1 cellular context compared by ENCODE assay signal in the genomic region with DNA sequence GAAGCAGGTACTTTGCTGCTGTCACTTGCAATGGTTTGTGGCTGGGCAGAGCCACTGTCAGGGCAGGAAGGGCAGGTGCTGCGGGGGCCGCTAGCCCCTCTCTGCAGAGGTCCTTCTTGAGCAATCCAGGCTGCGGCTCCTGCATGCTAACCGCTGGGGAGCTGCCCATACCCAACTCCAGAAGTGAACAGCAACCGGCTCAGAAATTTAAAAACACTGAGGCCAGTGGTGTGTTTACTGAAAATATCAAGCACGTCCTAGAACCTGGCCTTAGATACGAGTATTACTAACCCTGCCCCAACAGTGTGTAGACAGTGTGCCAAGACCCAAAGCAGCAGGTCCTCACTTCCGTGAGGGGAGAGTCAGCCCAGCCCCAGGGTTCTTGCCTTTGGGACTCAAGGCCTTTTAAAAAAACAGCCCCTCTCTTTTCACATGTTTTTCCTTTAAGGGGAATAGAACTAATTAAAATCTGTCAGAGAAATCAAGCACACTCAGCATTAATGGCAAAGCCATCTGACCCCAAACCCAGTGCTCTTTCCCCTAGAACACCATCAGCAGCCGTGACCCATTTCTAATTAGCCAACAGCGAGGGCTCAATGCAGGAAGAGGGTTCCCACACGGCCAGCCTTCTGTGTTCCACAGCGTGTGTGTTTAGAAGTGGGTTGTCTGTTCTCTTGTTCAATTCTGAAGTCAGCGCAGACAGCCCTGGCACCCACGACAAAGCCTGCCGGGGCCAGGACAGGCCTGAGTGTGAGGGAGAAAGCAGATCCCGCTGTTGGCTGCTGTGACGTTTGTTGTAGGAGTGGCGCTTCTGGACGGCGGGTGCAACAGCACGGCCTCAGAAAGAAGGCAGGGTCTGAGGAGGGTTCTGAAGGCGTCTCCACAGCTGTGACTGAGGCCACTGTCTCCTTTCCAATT.
TF ChIP-seq lines count a peak whose summit lies in the region.

No MANE protein-coding gene starts in this region.

TF ChIP-seq in WTC11, 78 proteins besides CTCF, POLR2A, EP300 and RAD21 (continued from another document):
- TF ChIP-seq, protein P1, sequence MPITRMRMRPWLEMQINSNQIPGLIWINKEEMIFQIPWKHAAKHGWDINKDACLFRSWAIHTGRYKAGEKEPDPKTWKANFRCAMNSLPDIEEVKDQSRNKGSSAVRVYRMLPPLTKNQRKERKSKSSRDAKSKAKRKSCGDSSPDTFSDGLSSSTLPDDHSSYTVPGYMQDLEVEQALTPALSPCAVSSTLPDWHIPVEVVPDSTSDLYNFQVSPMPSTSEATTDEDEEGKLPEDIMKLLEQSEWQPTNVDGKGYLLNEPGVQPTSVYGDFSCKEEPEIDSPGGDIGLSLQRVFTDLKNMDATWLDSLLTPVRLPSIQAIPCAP (CRISPR knock-in tag; IDR thresholded peaks at IDR 0.05), result no peak
- TF ChIP-seq GABPB1 (CRISPR knock-in tag; IDR thresholded peaks at IDR 0.05) (no peak), CREB1 (CRISPR knock-in tag; IDR thresholded peaks at IDR 0.05) (no peak), GTF2I (CRISPR knock-in tag; conservative IDR thresholded peaks at IDR 0.05) (no peak), JAZF1 (CRISPR knock-in tag; IDR thresholded peaks at IDR 0.05) (no peak)
TF ChIP-seq in WTC11: peak in this region for 0.
